In genomic region chr22:18076060-18076497, GRCh38 we compare ENCODE assay signal across 8 cellular contexts. TPM values are rescaled to one million over a fixed set of nuclear protein-coding genes. Genes with fewer than 3 reads are reported as not detected.
DNase-seq lines count a peak whose midpoint lies in the region; ATAC-seq and TF ChIP-seq lines count a peak whose summit lies in the region.

No MANE protein-coding gene starts in this region.

- H4K5ac ChIP-seq in H9 (ENCODE audit: insufficient read length, low read depth, low read length): no peak overlapping the region

- H3K27ac Mint-ChIP-seq in CD4-positive, alpha-beta T cell: peak overlapping the region; percentile 94
- no peak overlapping the region for H3K27ac Mint-ChIP-seq in H9
- H3K27ac Mint-ChIP-seq in mesothelial cell of epicardium: peak overlapping the region; percentile 85

- TF ChIP-seq POLR2A in tibial nerve (IDR thresholded peaks at IDR 0.05): no peak

- CTCF ChIA-PET in CD4-positive, alpha-beta T cell (lab: Charles Lee): interaction anchor here (0.6 to 5.0 kb wide), 18 partner anchors 11 to 904 kb away, joined by 3 to 50 read pairs (median 4); partner anchors contain the start of gene USP18

- H2AK5ac ChIP-seq in H9 (ENCODE audit: insufficient read length, low read length): no peak overlapping the region

- no peak overlapping the region for H2BK20ac ChIP-seq in H9 (ENCODE audit: low read depth, low read length, poor library complexity, severe bottlenecking)

- no peak overlapping the region for H3K23ac ChIP-seq in H9 (ENCODE audit: insufficient read length, low read depth, low read length)

- no peak overlapping the region for H4K8ac ChIP-seq in H9 (replicated peaks; ENCODE audit: insufficient read length, low read depth, low read length)

- H3K79me1 ChIP-seq in H9 (ENCODE audit: insufficient read depth, low read depth, low read length, poor library complexity, severe bottlenecking): no peaks in the 10 kb centered on the region

- H3K36me3 ChIP-seq in tibial nerve: peaks cover 0 to 16% (median 0%) of the 10 kb centered on the region in 3 donors

- H3K4me1 Mint-ChIP-seq in CD4-positive, alpha-beta T cell (ENCODE audit: low read depth): peaks cover 45% of the 10 kb centered on the region
- peaks cover 15 to 17% of the 10 kb centered on the region in 2 experiments for H3K4me1 Mint-ChIP-seq in H9
- peaks cover 24% of the 10 kb centered on the region for H3K4me1 Mint-ChIP-seq in mesothelial cell of epicardium

- TF ChIP-seq EP300 in tibial nerve (IDR thresholded peaks at IDR 0.05): peak in 1 of 2 donors; percentile 52

- H3K27ac ChIP-seq in CD4-positive, alpha-beta T cell (ENCODE audit: low read depth, low read length): no peak overlapping the region
- H3K27ac ChIP-seq in H9 (ENCODE audit: insufficient read length, low read depth, low read length) (no peak overlapping the region), epithelial cell of prostate (peak overlapping the region; percentile 69), tibial nerve (peak overlapping the region in 3 of 4 donors; percentile 26 to 90 (median 77))

- H3K14ac ChIP-seq in H9 (ENCODE audit: insufficient read depth, low read length): no peak overlapping the region

- no peak overlapping the region for H3K4me2 ChIP-seq in H9 (ENCODE audit: insufficient read depth, insufficient read length, low read length)

- no peak overlapping the region for H2AFZ ChIP-seq in H9 (ENCODE audit: low read length)

- H3K56ac ChIP-seq in H9 (ENCODE audit: insufficient read length, low read depth, low read length): no peak overlapping the region

- no peak overlapping the region for H3K4me3 ChIP-seq in tibial nerve

- H3K27me3 ChIP-seq in CD4-positive, alpha-beta T cell (ENCODE audit: control insufficient read depth, insufficient read depth, low read length): no peaks in the 10 kb centered on the region
- H3K27me3 ChIP-seq in H9 (ENCODE audit: insufficient read depth, low read length) (no peaks in the 10 kb centered on the region), tibial nerve (no peaks in the 10 kb centered on the region)

- H4K20me1 ChIP-seq in H9 (ENCODE audit: control insufficient read depth, insufficient read depth, insufficient read length): peaks cover 2% of the 10 kb centered on the region

- no peaks in the 10 kb centered on the region for H3K79me2 ChIP-seq in H9 (ENCODE audit: insufficient read depth, low read length)

- no peak overlapping the region for H2BK120ac ChIP-seq in H9 (ENCODE audit: low read depth, low read length, poor library complexity, severe bottlenecking)

- no peak overlapping the region for H4K91ac ChIP-seq in H9 (ENCODE audit: insufficient read length, low read depth, low read length)

- TF ChIP-seq CTCF in CD4-positive, alpha-beta T cell (IDR thresholded peaks at IDR 0.05): peak; percentile 75
- peak; percentile 91 for TF ChIP-seq CTCF in H9 (conservative IDR thresholded peaks at IDR 0.05)
- TF ChIP-seq CTCF in mesothelial cell of epicardium (IDR thresholded peaks at IDR 0.05; ENCODE audit: unreplicated experiment): peak; percentile 81
- peak; percentile 80 to 95 (median 88) for TF ChIP-seq CTCF in tibial nerve (IDR thresholded peaks at IDR 0.05)

- H3T11ph ChIP-seq in H9 (ENCODE audit: low read length): no peak overlapping the region

- no peak overlapping the region for H3K9ac ChIP-seq in H9 (ENCODE audit: extremely low read depth, insufficient read length, low read length)

- no peak overlapping the region for H3K18ac ChIP-seq in H9 (ENCODE audit: insufficient read length, low read depth, low read length)

- peak overlapping the region; percentile 70 for H3K4me3 Mint-ChIP-seq in CD4-positive, alpha-beta T cell
- H3K4me3 Mint-ChIP-seq in H9 (peak overlapping the region; percentile 22 to 31; a peak in 2 of 5 replicates), mesothelial cell of epicardium (peak overlapping the region; percentile 54)

- H3K23me2 ChIP-seq in H9 (ENCODE audit: insufficient read length, low read depth, low read length, poor library complexity, severe bottlenecking): peaks cover 5% of the 10 kb centered on the region

- no peak overlapping the region for H2BK5ac ChIP-seq in H9 (ENCODE audit: insufficient read length, low read length)

- H3K9me3 ChIP-seq in CD4-positive, alpha-beta T cell (ENCODE audit: control insufficient read depth, low read length): no peaks in the 10 kb centered on the region
- H3K9me3 ChIP-seq in H9 (ENCODE audit: control insufficient read depth, low read depth, low read length): no peaks in the 10 kb centered on the region
- H3K9me3 ChIP-seq in tibial nerve: no peaks in the 10 kb centered on the region

- H3K27me3 Mint-ChIP-seq in CD4-positive, alpha-beta T cell: no peaks in the 10 kb centered on the region
- peaks cover 10% of the 10 kb centered on the region; the same call in 1 of the 2 replicates for H3K27me3 Mint-ChIP-seq in H9 (ENCODE audit: low read depth)
- no peaks in the 10 kb centered on the region for H3K27me3 Mint-ChIP-seq in mesothelial cell of epicardium (ENCODE audit: low read depth)

- intact Hi-C loops in CD4-positive, alpha-beta T cell (cut with DNase I, micrococcal nuclease): loop anchor here (1.0 to 5.0 kb wide), 8 partner anchors 75 to 999 kb away; partner anchors contain the start of genes BCL2L13 (in 1 of the 2) and IL17RA (in 1 of the 2)

- WGBS in H9 (ENCODE audit: extremely low coverage, insufficient read length, low lambda C conversion rate): no CpG with 5 or more reads among the region's 8 CpGs
- 23% methylated on average over 8 of the region's 8 CpGs for WGBS in tibial nerve, 2 donors

- H3K4me1 ChIP-seq in H9 (ENCODE audit: insufficient read depth, low read length): no peaks in the 10 kb centered on the region
- H3K4me1 ChIP-seq in tibial nerve: peaks cover 0 to 37% (median 24%) of the 10 kb centered on the region in 4 donors

- H2BK15ac ChIP-seq in H9 (ENCODE audit: low read depth, low read length): no peak overlapping the region

- no peak overlapping the region for H3K4ac ChIP-seq in H9 (ENCODE audit: low read depth, low read length)

- no peaks in the 10 kb centered on the region for H3K9me3 Mint-ChIP-seq in CD4-positive, alpha-beta T cell
- H3K9me3 Mint-ChIP-seq in H9: no peaks in the 10 kb centered on the region
- H3K9me3 Mint-ChIP-seq in mesothelial cell of epicardium: peaks cover 4% of the 10 kb centered on the region

- peaks cover 32% of the 10 kb centered on the region for H3K36me3 Mint-ChIP-seq in CD4-positive, alpha-beta T cell (ENCODE audit: low read depth)
- peaks cover 14 to 20% (median 18%) of the 10 kb centered on the region in 3 experiments for H3K36me3 Mint-ChIP-seq in H9 (ENCODE audit: insufficient read depth in 1 of 3, low read depth in 3 of 3)
- H3K36me3 Mint-ChIP-seq in mesothelial cell of epicardium: peaks cover 13% of the 10 kb centered on the region

- POLR2A ChIA-PET in CD4-positive, alpha-beta T cell (lab: Charles Lee): interaction anchor here (0.6 to 2.7 kb wide), 8 partner anchors 74 to 355 kb away, joined by 3 to 29 read pairs (median 5); partner anchors contain the start of gene USP18

- DNase-seq in CD4-positive, alpha-beta T cell: peak in 4 of 10 experiments; percentile 4 to 18 (median 11)
- DNase-seq in H9 (peak; percentile 59), NCI-H460 (ENCODE audit: extremely low read depth, low read depth) (peak; percentile 82), epithelial cell of prostate (ENCODE audit: low read depth, low spot score) (no peak), mesothelial cell of epicardium (ENCODE audit: low spot score in 2 of 2, unreplicated experiment in 2 of 2) (peak in 1 of 2 experiments; percentile 53), tibial nerve (ENCODE audit: low spot score in 2 of 2) (peak in 1 of 2 donors; percentile 94)
- peak; percentile 24 for DNase-seq in activated CD4-positive, alpha-beta T cell treated with anti-CD3 and anti-CD28 coated beads for 48 hours

- no peak overlapping the region for H2BK12ac ChIP-seq in H9 (ENCODE audit: insufficient read length, low read depth, low read length)

- no peak for ATAC-seq in CD4-positive, alpha-beta T cell (ENCODE audit: poor library complexity)
- ATAC-seq in HG03280 (IDR thresholded peaks at IDR 0.05; ENCODE audit: unreplicated experiment): no peak

RNA-seq across cellular contexts. Expression of gene PEX26, which starts 1.7 kb away (rescaled TPM):
- 10 to 100 TPM; 19.6 to 20.8 TPM for total RNA-seq in CD4-positive, alpha-beta T cell
- total RNA-seq in H9 (2021) (35.4 and 37.0 TPM in 2 replicates), mesothelial cell of epicardium (38.0 to 39.0 TPM (median 38.3 TPM) in 3 replicates), tibial nerve (10 to 100 TPM; 15.3 to 36.3 (median 29.4) TPM)
- total RNA-seq in NCI-H460 (2014; rRNA removed; shearing (Covaris generic)): 14.7 and 17.8 TPM in 2 replicates
- 18.2 and 21.3 TPM in 2 replicates for polyA plus RNA-seq in NCI-H460 (2014; cell fraction: nucleus; rRNA removed)

RNA-seq across cellular contexts. Expression of gene TUBA8, which starts 34.5 kb away (rescaled TPM):
- total RNA-seq in CD4-positive, alpha-beta T cell: 1 to 10 TPM in 1 of 2 experiments, under 1 TPM in 1; 0.47 to 1.1 TPM
- total RNA-seq in H9 (2021) (1.6 and 2.0 TPM in 2 replicates), mesothelial cell of epicardium (2.4 to 2.9 TPM (median 2.5 TPM) in 3 replicates), tibial nerve (10 to 100 TPM in 1 of 4 donors, 1 to 10 TPM in 3; 5.0 to 12.3 (median 6.3) TPM)
- total RNA-seq in NCI-H460 (2014; rRNA removed; shearing (Covaris generic)): 0.45 and 2.0 TPM in 2 replicates
- polyA plus RNA-seq in NCI-H460 (2014; cell fraction: nucleus; rRNA removed): 0.82 TPM in 1 of 2 replicates, not detected in the other

RNA-seq across cellular contexts. Expression of gene MICAL3, which starts 51.7 kb away (rescaled TPM):
- 1 to 10 TPM; 9.4 to 9.9 TPM for total RNA-seq in CD4-positive, alpha-beta T cell
- total RNA-seq in H9 (2021) (41.6 and 50.2 TPM in 2 replicates), mesothelial cell of epicardium (94.2 to 103 TPM (median 95.0 TPM) in 3 replicates), tibial nerve (10 to 100 TPM; 45.2 to 56.3 (median 46.3) TPM)
- 11.3 and 15.2 TPM in 2 replicates for total RNA-seq in NCI-H460 (2014; rRNA removed; shearing (Covaris generic))
- polyA plus RNA-seq in NCI-H460 (2014; cell fraction: nucleus; rRNA removed): 14.4 and 16.3 TPM in 2 replicates

Comparison
In these comparisons a context has a peak if more than half of its experiments do, and no peak if none do; other contexts are left out.
1. H3K27ac ChIP-seq: peak in epithelial cell of prostate (single experiment) and tibial nerve (3 of 4); none in CD4-positive, alpha-beta T cell (single experiment) and H9 (single experiment).
2. H3K27ac Mint-ChIP-seq: peak in CD4-positive, alpha-beta T cell (single experiment) and mesothelial cell of epicardium (single experiment); none in H9 (0 of 3).
3. Peak in every context shown above with its lines, with median percentiles within 50 percentile points of each other: H3K4me3 Mint-ChIP-seq and CTCF ChIP-seq.